ENCODE assay signal across 14 cellular contexts in genomic region chr1:9894115-9894514, GRCh38. TPM values are rescaled to one million over a fixed set of nuclear protein-coding genes. Genes with fewer than 3 reads are reported as not detected.
DNase-seq lines count a peak whose midpoint lies in the region; ATAC-seq and TF ChIP-seq lines count a peak whose summit lies in the region.
"Had no signal": no experiment of that assay in that cellular context is flagged by ENCODE, and none has a peak within 500 bp of the region (broad histone marks: within the 10 kb centered on the region; RNA-seq: fewer than 3 reads in every experiment).

No MANE protein-coding gene starts in this region.

- H3K27me3 ChIP-seq in DND-41 (ENCODE audit: insufficient read depth, low read length, poor library complexity) (no peaks in the 10 kb centered on the region), PC-9 (ENCODE audit: insufficient read depth, low read depth) (no peaks in the 10 kb centered on the region), esophagus (ENCODE audit: control insufficient read depth in 1 of 2, insufficient read depth in 2 of 2, low read length in 2 of 2) (no peaks in the 10 kb centered on the region)

- H3K4me1 ChIP-seq in DND-41 (ENCODE audit: insufficient read depth, low read length) (peaks cover 23% of the 10 kb centered on the region), PC-9 (replicated peaks; ENCODE audit: insufficient read depth) (peaks cover 79% of the 10 kb centered on the region), esophagus (ENCODE audit: control insufficient read depth in 2 of 2, insufficient read depth in 2 of 2, low read length in 1 of 2) (peaks cover 3 to 12% of the 10 kb centered on the region in 2 donors)

- ATAC-seq in DND-41 (ENCODE audit: insufficient read depth, low read depth) (no peak), HG03108 (IDR thresholded peaks at IDR 0.05; ENCODE audit: unreplicated experiment) (no peak)
- ATAC-seq: T-cell had no signal

- peak overlapping the region; percentile 68; the same call in 1 of the 2 replicates for H3K27ac ChIP-seq in DND-41 (ENCODE audit: low read length)
- H3K27ac ChIP-seq in PC-9 = peak overlapping the region; percentile 100
- H3K27ac ChIP-seq in esophagus (ENCODE audit: low read depth in 2 of 2, low read length in 1 of 2) = peak overlapping the region; percentile 86 to 90
- H3K27ac ChIP-seq: C4-2B had no signal

- POLR2A ChIA-PET in PC-9 (lab: Charles Lee; ENCODE audit: unreplicated experiment) = interaction anchor here (0.7 kb wide), 1 partner anchor 463 kb away, joined by 5 read pairs; no protein-coding TSS in a partner anchor

- 54 to 64% methylated on average over 3 of the region's 3 CpGs for WGBS in esophagus, 2 donors

- no peak for DNase-seq in DND-41
- DNase-seq in PC-9 = peak in 1 of 2 experiments; percentile 74
- DNase-seq in posterior vena cava (ENCODE audit: low spot score) = peak; percentile 30
- no peak for DNase-seq in D341Med (ENCODE audit: low spot score)
- DNase-seq in effector CD4-positive, alpha-beta T cell = no peak
- DNase-seq in hypothalamus (lab: John Stamatoyannopoulos, UW) = no peak
- DNase-seq: activated CD4-positive, alpha-beta T cell treated with anti-CD3 and anti-CD28 coated beads, Interleukin-2, amount 50 U/mL, for 4 hours; activated gamma-delta T cell treated with Interleukin-2 at 50 U/mL for 16 hours; caudate nucleus; NCI-H187; T-cell had no signal

- H3K4me3 ChIP-seq in DND-41 (ENCODE audit: low read depth in 1 of 2, low read length in 2 of 2) (no peak overlapping the region), PC-9 (peak overlapping the region; percentile 49; the same call in 1 of the 2 replicates), esophagus (ENCODE audit: low read depth in 1 of 2, low read length in 2 of 2) (peak overlapping the region in 1 of 2 donors; percentile 41)

- H3K79me2 ChIP-seq in DND-41 (ENCODE audit: insufficient read depth, low read length) (no peaks in the 10 kb centered on the region), PC-9 (ENCODE audit: low read depth) (peaks cover 12% of the 10 kb centered on the region)

- H3K9me2 ChIP-seq in PC-9 (ENCODE audit: insufficient read depth) = no peaks in the 10 kb centered on the region

- H3K36me3 ChIP-seq in DND-41 (ENCODE audit: insufficient read depth, low read length) = no peaks in the 10 kb centered on the region
- no peaks in the 10 kb centered on the region for H3K36me3 ChIP-seq in PC-9 (ENCODE audit: low read depth)
- H3K36me3 ChIP-seq in esophagus (ENCODE audit: control insufficient read depth in 2 of 2, insufficient read depth in 2 of 2, low read length in 1 of 2) = no peaks in the 10 kb centered on the region

- intact Hi-C loops in PC-9 (cut with micrococcal nuclease; ENCODE audit: unreplicated experiment) (loop anchor here (5.0 kb wide), 1 partner anchor 138 kb away; the partner anchor contains the start of gene UBE4B), posterior vena cava (cut with DNase I) (no loop called here)

- H4K20me1 ChIP-seq in DND-41 (ENCODE audit: insufficient read depth, low read length) = no peaks in the 10 kb centered on the region
- no peaks in the 10 kb centered on the region for H4K20me1 ChIP-seq in PC-9 (ENCODE audit: insufficient read depth)

- H3F3A ChIP-seq in PC-9 (ENCODE audit: insufficient read depth, low read depth) = peaks cover 64% of the 10 kb centered on the region

- H2AFZ ChIP-seq in DND-41 (ENCODE audit: low read depth, low read length) = no peak overlapping the region
- no peak overlapping the region for H2AFZ ChIP-seq in PC-9

- TF ChIP-seq CTCF in DND-41 (IDR thresholded peaks at IDR 0.05; ENCODE audit: borderline replicate concordance, extremely low read depth, low read length, poor library complexity, severe bottlenecking) (no peak), PC-9 (conservative IDR thresholded peaks at IDR 0.05) (no peak)

- no peak overlapping the region for H3K9ac ChIP-seq in DND-41 (ENCODE audit: low read depth, low read length)

- CTCF ChIA-PET in PC-9 (lab: Charles Lee) = interaction anchor here (0.7 to 1.0 kb wide), 2 partner anchors 10 to 139 kb away, joined by 3 to 6 read pairs; partner anchors contain the start of gene UBE4B

- no peaks in the 10 kb centered on the region for H3K9me3 ChIP-seq in DND-41 (ENCODE audit: insufficient read depth, low read length, severe bottlenecking)
- H3K9me3 ChIP-seq in PC-9 (ENCODE audit: insufficient read depth, low read depth) = no peaks in the 10 kb centered on the region
- no peaks in the 10 kb centered on the region for H3K9me3 ChIP-seq in esophagus (ENCODE audit: control insufficient read depth in 2 of 2, insufficient read depth in 1 of 2, low read depth in 1 of 2, low read length in 1 of 2)

- H3K4me2 ChIP-seq in DND-41 (ENCODE audit: insufficient read depth, low read length) = no peak overlapping the region
- H3K4me2 ChIP-seq in PC-9 = peak overlapping the region; percentile 85

- BruUV-seq in PC-9 (replicated peaks; lab: Mats Ljungman, UMichigan) = no TSS peak

RNA-seq across cellular contexts. Expression of gene CTNNBIP1, which starts 16.0 kb away (rescaled TPM):
- total RNA-seq in PC-9 (2021) = 58.9 and 70.5 TPM in 2 replicates
- 100 to 1,000 TPM; 173 to 242 TPM for polyA plus RNA-seq in esophagus
- 10 to 100 TPM; 13.9 to 18.3 TPM for total RNA-seq in posterior vena cava

RNA-seq across cellular contexts. Expression of gene LZIC, which starts 49.1 kb away (rescaled TPM):
- 27.4 and 33.5 TPM in 2 replicates for total RNA-seq in PC-9 (2021)
- 10 to 100 TPM in 1 of 2 donors, 1 to 10 TPM in 1; 9.7 to 15.8 TPM for polyA plus RNA-seq in esophagus
- 10 to 100 TPM; 31.5 to 34.1 TPM for total RNA-seq in posterior vena cava

RNA-seq across cellular contexts. Expression of gene NMNAT1, which starts 49.2 kb away (rescaled TPM):
- 10.1 and 13.4 TPM in 2 replicates for total RNA-seq in PC-9 (2021)
- polyA plus RNA-seq in esophagus = 1 to 10 TPM; 3.6 to 4.2 TPM
- total RNA-seq in posterior vena cava = 1 to 10 TPM; 7.5 to 7.8 TPM
